Comparison of ENCODE assay signal across 1 cellular context in the genomic region with DNA sequence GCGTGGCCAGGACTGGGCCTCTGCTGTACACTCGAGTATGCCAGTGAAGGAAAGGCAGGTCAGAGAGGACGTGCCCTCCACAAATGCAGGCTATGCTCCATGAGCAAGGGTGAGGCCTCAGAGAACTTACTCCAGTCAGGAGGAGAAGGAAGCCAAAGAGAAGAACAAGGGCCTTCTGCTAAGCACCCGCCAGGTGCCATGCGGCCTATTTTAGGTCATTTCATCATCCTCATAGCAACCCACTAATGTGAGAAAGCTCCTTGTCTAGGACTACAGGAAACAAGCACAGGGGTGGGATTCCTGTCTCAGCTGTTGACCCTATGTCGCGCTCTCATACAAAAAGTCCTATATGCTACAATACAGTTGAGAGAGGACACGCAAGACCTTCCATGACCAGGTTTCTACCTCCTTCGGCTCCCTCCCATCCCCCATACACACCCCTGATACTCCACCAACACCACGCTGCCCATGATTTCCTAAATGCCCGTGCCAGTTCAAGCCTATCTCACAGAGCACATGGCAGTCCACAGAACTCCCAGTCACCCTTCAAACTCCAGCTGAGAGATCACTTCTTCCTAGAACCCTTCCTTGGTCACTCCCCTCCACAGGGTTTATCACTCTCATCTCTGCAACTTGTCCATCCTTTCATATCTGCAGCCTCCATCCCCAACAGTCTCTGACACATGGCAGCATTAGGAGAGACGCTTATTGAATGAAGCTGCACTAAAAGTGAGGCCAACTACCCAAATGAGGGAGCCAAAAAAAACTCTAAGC.
TF ChIP-seq lines count a peak whose summit lies in the region.

No MANE protein-coding gene starts in this region.

TF ChIP-seq in K562, 482 proteins besides CTCF, POLR2A, EP300 and RAD21 (continued from another document and continues in another):
- TF ChIP-seq TCFL5 (CRISPR knock-in tag; conservative IDR thresholded peaks at IDR 0.05) (no peak), ZEB2 (IDR thresholded peaks at IDR 0.05) (peak; percentile 56; the same call in 1 of the 2 replicates), ZNF57 (CRISPR knock-in tag; IDR thresholded peaks at IDR 0.05) (no peak), SPI1 (IDR thresholded peaks at IDR 0.05; ENCODE audit: borderline replicate concordance, low read depth, low read length) (no peak), CC2D1A (IDR thresholded peaks at IDR 0.05) (no peak; the same call in 1 of the 2 replicates), NCOA6 (IDR thresholded peaks at IDR 0.05) (no peak), MEIS2 (IDR thresholded peaks at IDR 0.05; ENCODE audit: partially characterized antibody) (peak; percentile 58), HEY1 (CRISPR knock-in tag; IDR thresholded peaks at IDR 0.05; ENCODE audit: borderline replicate concordance) (no peak), ZC3H4 (CRISPR knock-in tag; IDR thresholded peaks at IDR 0.05; ENCODE audit: borderline replicate concordance) (no peak), GATAD2A (IDR thresholded peaks at IDR 0.05) (peak; percentile 21; the same call in 1 of the 2 replicates), ZNF134 (CRISPR knock-in tag; conservative IDR thresholded peaks at IDR 0.05) (no peak), ZNF584 (CRISPR knock-in tag; IDR thresholded peaks at IDR 0.05; ENCODE audit: low read depth) (0 out of 2 replicates have a peak, but pooled peaks have one; percentile 28), KDM5B (IDR thresholded peaks at IDR 0.05; ENCODE audit: insufficient replicate concordance, low read depth, low read length) (no peak), NR4A1 (CRISPR knock-in tag; IDR thresholded peaks at IDR 0.05) (no peak), NR4A1 (tag; IDR thresholded peaks at IDR 0.05) (0 out of 2 replicates have a peak, but pooled peaks have one; percentile 36), RNF2 (IDR thresholded peaks at IDR 0.05) (no peak), C11orf30 (IDR thresholded peaks at IDR 0.05; ENCODE audit: low read depth) (no peak), STAT5B (CRISPR knock-in tag; IDR thresholded peaks at IDR 0.05) (no peak), DDX20 (tag; IDR thresholded peaks at IDR 0.05; ENCODE audit: low read depth) (no peak), NFE2L1 (tag; IDR thresholded peaks at IDR 0.05; ENCODE audit: borderline replicate concordance, low read depth) (no peak), TCF3 (CRISPR knock-in tag; IDR thresholded peaks at IDR 0.05) (peak; percentile 69), CHCHD3 (CRISPR knock-in tag; IDR thresholded peaks at IDR 0.05) (no peak), SNRNP70 (optimal IDR thresholded peaks at IDR 0.05; ENCODE audit: low read depth, low read length) (no peak), GABPB2 (CRISPR knock-in tag; conservative IDR thresholded peaks at IDR 0.05) (no peak), MXI1 (IDR thresholded peaks at IDR 0.05; ENCODE audit: low read depth, low read length) (0 out of 2 replicates have a peak, but pooled peaks have one; percentile 29), ZNF431 (CRISPR knock-in tag; IDR thresholded peaks at IDR 0.05) (no peak), SMARCE1 (IDR thresholded peaks at IDR 0.05) (0 out of 2 replicates have a peak, but pooled peaks have one; percentile 31)
- TF ChIP-seq, protein P1, sequence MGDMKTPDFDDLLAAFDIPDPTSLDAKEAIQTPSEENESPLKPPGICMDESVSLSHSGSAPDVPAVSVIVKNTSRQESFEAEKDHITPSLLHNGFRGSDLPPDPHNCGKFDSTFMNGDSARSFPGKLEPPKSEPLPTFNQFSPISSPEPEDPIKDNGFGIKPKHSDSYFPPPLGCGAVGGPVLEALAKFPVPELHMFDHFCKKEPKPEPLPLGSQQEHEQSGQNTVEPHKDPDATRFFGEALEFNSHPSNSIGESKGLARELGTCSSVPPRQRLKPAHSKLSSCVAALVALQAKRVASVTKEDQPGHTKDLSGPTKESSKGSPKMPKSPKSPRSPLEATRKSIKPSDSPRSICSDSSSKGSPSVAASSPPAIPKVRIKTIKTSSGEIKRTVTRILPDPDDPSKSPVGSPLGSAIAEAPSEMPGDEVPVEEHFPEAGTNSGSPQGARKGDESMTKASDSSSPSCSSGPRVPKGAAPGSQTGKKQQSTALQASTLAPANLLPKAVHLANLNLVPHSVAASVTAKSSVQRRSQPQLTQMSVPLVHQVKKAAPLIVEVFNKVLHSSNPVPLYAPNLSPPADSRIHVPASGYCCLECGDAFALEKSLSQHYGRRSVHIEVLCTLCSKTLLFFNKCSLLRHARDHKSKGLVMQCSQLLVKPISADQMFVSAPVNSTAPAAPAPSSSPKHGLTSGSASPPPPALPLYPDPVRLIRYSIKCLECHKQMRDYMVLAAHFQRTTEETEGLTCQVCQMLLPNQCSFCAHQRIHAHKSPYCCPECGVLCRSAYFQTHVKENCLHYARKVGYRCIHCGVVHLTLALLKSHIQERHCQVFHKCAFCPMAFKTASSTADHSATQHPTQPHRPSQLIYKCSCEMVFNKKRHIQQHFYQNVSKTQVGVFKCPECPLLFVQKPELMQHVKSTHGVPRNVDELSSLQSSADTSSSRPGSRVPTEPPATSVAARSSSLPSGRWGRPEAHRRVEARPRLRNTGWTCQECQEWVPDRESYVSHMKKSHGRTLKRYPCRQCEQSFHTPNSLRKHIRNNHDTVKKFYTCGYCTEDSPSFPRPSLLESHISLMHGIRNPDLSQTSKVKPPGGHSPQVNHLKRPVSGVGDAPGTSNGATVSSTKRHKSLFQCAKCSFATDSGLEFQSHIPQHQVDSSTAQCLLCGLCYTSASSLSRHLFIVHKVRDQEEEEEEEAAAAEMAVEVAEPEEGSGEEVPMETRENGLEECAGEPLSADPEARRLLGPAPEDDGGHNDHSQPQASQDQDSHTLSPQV (IDR thresholded peaks at IDR 0.05), result peak; percentile 70
- TF ChIP-seq, protein P2, sequence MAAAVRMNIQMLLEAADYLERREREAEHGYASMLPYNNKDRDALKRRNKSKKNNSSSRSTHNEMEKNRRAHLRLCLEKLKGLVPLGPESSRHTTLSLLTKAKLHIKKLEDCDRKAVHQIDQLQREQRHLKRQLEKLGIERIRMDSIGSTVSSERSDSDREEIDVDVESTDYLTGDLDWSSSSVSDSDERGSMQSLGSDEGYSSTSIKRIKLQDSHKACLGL (CRISPR knock-in tag; IDR thresholded peaks at IDR 0.05; ENCODE audit: borderline replicate concordance, poor library complexity, severe bottlenecking), result peak; percentile 8
- TF ChIP-seq, protein P3, sequence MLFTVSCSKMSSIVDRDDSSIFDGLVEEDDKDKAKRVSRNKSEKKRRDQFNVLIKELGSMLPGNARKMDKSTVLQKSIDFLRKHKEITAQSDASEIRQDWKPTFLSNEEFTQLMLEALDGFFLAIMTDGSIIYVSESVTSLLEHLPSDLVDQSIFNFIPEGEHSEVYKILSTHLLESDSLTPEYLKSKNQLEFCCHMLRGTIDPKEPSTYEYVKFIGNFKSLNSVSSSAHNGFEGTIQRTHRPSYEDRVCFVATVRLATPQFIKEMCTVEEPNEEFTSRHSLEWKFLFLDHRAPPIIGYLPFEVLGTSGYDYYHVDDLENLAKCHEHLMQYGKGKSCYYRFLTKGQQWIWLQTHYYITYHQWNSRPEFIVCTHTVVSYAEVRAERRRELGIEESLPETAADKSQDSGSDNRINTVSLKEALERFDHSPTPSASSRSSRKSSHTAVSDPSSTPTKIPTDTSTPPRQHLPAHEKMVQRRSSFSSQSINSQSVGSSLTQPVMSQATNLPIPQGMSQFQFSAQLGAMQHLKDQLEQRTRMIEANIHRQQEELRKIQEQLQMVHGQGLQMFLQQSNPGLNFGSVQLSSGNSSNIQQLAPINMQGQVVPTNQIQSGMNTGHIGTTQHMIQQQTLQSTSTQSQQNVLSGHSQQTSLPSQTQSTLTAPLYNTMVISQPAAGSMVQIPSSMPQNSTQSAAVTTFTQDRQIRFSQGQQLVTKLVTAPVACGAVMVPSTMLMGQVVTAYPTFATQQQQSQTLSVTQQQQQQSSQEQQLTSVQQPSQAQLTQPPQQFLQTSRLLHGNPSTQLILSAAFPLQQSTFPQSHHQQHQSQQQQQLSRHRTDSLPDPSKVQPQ (CRISPR knock-in tag; IDR thresholded peaks at IDR 0.05; ENCODE audit: borderline replicate concordance), result no peak
- TF ChIP-seq, protein P4, sequence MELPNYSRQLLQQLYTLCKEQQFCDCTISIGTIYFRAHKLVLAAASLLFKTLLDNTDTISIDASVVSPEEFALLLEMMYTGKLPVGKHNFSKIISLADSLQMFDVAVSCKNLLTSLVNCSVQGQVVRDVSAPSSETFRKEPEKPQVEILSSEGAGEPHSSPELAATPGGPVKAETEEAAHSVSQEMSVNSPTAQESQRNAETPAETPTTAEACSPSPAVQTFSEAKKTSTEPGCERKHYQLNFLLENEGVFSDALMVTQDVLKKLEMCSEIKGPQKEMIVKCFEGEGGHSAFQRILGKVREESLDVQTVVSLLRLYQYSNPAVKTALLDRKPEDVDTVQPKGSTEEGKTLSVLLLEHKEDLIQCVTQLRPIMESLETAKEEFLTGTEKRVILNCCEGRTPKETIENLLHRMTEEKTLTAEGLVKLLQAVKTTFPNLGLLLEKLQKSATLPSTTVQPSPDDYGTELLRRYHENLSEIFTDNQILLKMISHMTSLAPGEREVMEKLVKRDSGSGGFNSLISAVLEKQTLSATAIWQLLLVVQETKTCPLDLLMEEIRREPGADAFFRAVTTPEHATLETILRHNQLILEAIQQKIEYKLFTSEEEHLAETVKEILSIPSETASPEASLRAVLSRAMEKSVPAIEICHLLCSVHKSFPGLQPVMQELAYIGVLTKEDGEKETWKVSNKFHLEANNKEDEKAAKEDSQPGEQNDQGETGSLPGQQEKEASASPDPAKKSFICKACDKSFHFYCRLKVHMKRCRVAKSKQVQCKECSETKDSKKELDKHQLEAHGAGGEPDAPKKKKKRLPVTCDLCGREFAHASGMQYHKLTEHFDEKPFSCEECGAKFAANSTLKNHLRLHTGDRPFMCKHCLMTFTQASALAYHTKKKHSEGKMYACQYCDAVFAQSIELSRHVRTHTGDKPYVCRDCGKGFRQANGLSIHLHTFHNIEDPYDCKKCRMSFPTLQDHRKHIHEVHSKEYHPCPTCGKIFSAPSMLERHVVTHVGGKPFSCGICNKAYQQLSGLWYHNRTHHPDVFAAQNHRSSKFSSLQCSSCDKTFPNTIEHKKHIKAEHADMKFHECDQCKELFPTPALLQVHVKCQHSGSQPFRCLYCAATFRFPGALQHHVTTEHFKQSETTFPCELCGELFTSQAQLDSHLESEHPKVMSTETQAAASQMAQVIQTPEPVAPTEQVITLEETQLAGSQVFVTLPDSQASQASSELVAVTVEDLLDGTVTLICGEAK (IDR thresholded peaks at IDR 0.05), result no peak
- TF ChIP-seq, protein P4 (CRISPR knock-in tag; IDR thresholded peaks at IDR 0.05), result no peak
- TF ChIP-seq, protein P5, sequence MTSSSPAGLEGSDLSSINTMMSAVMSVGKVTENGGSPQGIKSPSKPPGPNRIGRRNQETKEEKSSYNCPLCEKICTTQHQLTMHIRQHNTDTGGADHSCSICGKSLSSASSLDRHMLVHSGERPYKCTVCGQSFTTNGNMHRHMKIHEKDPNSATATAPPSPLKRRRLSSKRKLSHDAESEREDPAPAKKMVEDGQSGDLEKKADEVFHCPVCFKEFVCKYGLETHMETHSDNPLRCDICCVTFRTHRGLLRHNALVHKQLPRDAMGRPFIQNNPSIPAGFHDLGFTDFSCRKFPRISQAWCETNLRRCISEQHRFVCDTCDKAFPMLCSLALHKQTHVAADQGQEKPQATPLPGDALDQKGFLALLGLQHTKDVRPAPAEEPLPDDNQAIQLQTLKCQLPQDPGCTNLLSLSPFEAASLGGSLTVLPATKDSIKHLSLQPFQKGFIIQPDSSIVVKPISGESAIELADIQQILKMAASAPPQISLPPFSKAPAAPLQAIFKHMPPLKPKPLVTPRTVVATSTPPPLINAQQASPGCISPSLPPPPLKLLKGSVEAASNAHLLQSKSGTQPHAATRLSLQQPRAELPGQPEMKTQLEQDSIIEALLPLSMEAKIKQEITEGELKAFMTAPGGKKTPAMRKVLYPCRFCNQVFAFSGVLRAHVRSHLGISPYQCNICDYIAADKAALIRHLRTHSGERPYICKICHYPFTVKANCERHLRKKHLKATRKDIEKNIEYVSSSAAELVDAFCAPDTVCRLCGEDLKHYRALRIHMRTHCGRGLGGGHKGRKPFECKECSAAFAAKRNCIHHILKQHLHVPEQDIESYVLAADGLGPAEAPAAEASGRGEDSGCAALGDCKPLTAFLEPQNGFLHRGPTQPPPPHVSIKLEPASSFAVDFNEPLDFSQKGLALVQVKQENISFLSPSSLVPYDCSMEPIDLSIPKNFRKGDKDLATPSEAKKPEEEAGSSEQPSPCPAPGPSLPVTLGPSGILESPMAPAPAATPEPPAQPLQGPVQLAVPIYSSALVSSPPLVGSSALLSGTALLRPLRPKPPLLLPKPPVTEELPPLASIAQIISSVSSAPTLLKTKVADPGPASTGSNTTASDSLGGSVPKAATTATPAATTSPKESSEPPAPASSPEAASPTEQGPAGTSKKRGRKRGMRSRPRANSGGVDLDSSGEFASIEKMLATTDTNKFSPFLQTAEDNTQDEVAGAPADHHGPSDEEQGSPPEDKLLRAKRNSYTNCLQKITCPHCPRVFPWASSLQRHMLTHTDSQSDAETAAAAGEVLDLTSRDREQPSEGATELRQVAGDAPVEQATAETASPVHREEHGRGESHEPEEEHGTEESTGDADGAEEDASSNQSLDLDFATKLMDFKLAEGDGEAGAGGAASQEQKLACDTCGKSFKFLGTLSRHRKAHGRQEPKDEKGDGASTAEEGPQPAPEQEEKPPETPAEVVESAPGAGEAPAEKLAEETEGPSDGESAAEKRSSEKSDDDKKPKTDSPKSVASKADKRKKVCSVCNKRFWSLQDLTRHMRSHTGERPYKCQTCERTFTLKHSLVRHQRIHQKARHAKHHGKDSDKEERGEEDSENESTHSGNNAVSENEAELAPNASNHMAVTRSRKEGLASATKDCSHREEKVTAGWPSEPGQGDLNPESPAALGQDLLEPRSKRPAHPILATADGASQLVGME (CRISPR knock-in tag; IDR thresholded peaks at IDR 0.05), result 0 out of 2 replicates have a peak, but pooled peaks have one; percentile 62
